Comparison of ENCODE assay signal across 18 cellular contexts in the genomic region with DNA sequence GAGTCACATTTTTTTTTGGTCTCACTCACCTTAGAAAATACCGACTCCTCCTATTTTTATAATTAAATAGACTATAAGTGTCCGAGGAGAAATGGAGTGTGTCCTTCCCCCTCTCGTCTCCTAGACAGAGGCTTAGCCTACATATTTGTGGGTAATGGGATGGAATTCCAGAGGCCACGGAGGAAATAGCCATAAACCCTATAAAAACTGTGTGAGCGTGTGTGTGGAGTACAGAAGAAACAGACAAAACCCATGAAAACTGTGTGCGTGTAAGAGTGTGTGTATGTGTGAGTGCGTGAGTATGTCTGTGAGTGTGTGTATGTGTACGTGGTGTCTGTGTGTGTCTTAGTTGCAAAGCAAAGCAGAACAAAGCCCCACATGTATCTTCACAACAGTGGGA.
A peak's percentile ranks its signal among the peaks of the same experiment; 100 is the strongest.
DNase-seq lines count a peak whose midpoint lies in the region; ATAC-seq, FAIRE-seq and TF ChIP-seq lines count a peak whose summit lies in the region.
"Had no signal": no experiment of that assay in that cellular context is flagged by ENCODE, and none has a peak within 500 bp of the region (broad histone marks: within the 10 kb centered on the region; RNA-seq: fewer than 3 reads in every experiment).

No MANE protein-coding gene starts in this region.

- no peak overlapping the region for H3K4me3 ChIP-seq in brain microvascular endothelial cell (ENCODE audit: low read depth, low read length)
- H3K4me3 ChIP-seq in tibial nerve, result no peak overlapping the region
- H3K4me3 ChIP-seq in prostate gland, result no peak overlapping the region

- no peak for TF ChIP-seq EP300 in tibial nerve (IDR thresholded peaks at IDR 0.05)

- H3K9me3 ChIP-seq in tibial nerve (no peaks in the 10 kb centered on the region), prostate gland (no peaks in the 10 kb centered on the region)

- in situ Hi-C loops in brain microvascular endothelial cell (cut with HindIII; ENCODE audit: low pct_ligation_motif_present, low sequenced_read_pairs), result no loop called here

- DNase-seq in A172 (ENCODE audit: low spot score), result peak; percentile 15
- peak; percentile 10 for DNase-seq in HTR-8/SVneo (ENCODE audit: insufficient read length, low spot score)
- peak; percentile 42 for DNase-seq in brain microvascular endothelial cell
- no peak for DNase-seq in mesothelial cell of epicardium (ENCODE audit: low spot score in 2 of 2, unreplicated experiment in 2 of 2)
- DNase-seq in GDM1 (lab: John Stamatoyannopoulos, UW), result no peak
- DNase-seq in tibial nerve (ENCODE audit: low spot score in 2 of 2), result no peak
- no peak for DNase-seq in prostate gland (ENCODE audit: low spot score)
- DNase-seq: C1 segment of cervical spinal cord, DMS 273 treated with DMSO at 0.1 percent for 48 hours, HCEC 1CT, NCI-H1092, NCI-H146, NCI-H2081 treated with DMSO at 0.1 percent for 48 hours, NCI-H510A had no signal

- H3K36me3 ChIP-seq in brain microvascular endothelial cell (replicated peaks) (no peaks in the 10 kb centered on the region), tibial nerve (no peaks in the 10 kb centered on the region), prostate gland (no peaks in the 10 kb centered on the region)

- no peaks in the 10 kb centered on the region for H3K9me3 Mint-ChIP-seq in mesothelial cell of epicardium

- no peak overlapping the region for H3K27ac ChIP-seq in brain microvascular endothelial cell
- H3K27ac ChIP-seq in tibial nerve, result no peak overlapping the region
- no peak overlapping the region for H3K27ac ChIP-seq in prostate gland
- H3K27ac ChIP-seq: 22Rv1, KMS-11 had no signal

- no peak for TF ChIP-seq CTCF in brain microvascular endothelial cell (IDR thresholded peaks at IDR 0.05; ENCODE audit: low read depth, low read length, missing control alignments)
- no peak for TF ChIP-seq CTCF in mesothelial cell of epicardium (IDR thresholded peaks at IDR 0.05; ENCODE audit: unreplicated experiment)
- no peak for TF ChIP-seq CTCF in tibial nerve (IDR thresholded peaks at IDR 0.05)
- TF ChIP-seq CTCF in prostate gland (IDR thresholded peaks at IDR 0.05), result no peak

- FAIRE-seq in HTR-8/SVneo (lab: Jason Lieb, UNC), result no peak
- FAIRE-seq: HepG2 had no signal

- TF ChIP-seq POLR2A in tibial nerve (IDR thresholded peaks at IDR 0.05), result no peak
- no peak for TF ChIP-seq POLR2A in prostate gland (IDR thresholded peaks at IDR 0.05)

- peaks cover 15% of the 10 kb centered on the region for H3K4me1 Mint-ChIP-seq in mesothelial cell of epicardium

- H3K4me3 Mint-ChIP-seq in mesothelial cell of epicardium, result no peak overlapping the region

- 81 to 86% methylated on average over 8 of the region's 8 CpGs for WGBS in tibial nerve, 2 donors
- WGBS in prostate gland, result 62% methylated on average over 8 of the region's 8 CpGs

- no peak for ATAC-seq in HG02970 (IDR thresholded peaks at IDR 0.05; ENCODE audit: low FRiP score, unreplicated experiment)
- ATAC-seq: HepG2 had no signal

- peak overlapping the region; percentile 19 for H3K27ac Mint-ChIP-seq in mesothelial cell of epicardium

- no peaks in the 10 kb centered on the region for H3K36me3 Mint-ChIP-seq in mesothelial cell of epicardium

- H3K4me1 ChIP-seq in tibial nerve (no peaks in the 10 kb centered on the region), prostate gland (replicated peaks) (no peaks in the 10 kb centered on the region)

- peaks cover 43% of the 10 kb centered on the region for H3K27me3 Mint-ChIP-seq in mesothelial cell of epicardium (ENCODE audit: low read depth)

- H3K27me3 ChIP-seq in brain microvascular endothelial cell (replicated peaks), result no peaks in the 10 kb centered on the region
- no peaks in the 10 kb centered on the region for H3K27me3 ChIP-seq in tibial nerve
- no peaks in the 10 kb centered on the region for H3K27me3 ChIP-seq in prostate gland (replicated peaks; ENCODE audit: insufficient read depth)

- intact Hi-C loops in prostate gland (cut with DNase I), result no loop called here

Comparison
In these comparisons a context has a peak if more than half of its experiments do, and no peak if none do; other contexts are left out.
1. DNase-seq: peak in A172 (single experiment), HTR-8/SVneo (single experiment) and brain microvascular endothelial cell (single experiment); none in mesothelial cell of epicardium (0 of 2), GDM1 (single experiment), tibial nerve (0 of 2) and prostate gland (single experiment).